15 cellular contexts compared by ENCODE assay signal in the genomic region with DNA sequence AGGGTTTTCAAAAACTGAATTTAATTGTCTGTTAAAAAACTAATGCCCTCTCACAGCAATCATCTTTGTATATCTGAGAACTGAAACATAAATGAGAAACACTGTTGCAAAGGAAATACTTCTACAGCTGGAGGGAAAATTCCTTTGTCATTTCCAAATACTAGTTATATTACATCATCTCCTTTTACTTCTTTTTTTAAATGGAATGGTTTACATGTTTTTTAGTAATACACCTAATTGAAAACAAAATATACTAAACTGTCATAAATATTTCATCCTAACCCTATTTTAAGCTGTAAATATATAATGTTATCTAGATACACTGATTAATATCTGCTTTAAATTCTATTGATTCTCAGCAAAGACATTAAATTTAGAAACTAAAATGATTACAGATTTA. TPM values are rescaled to one million over a fixed set of nuclear protein-coding genes. Genes with fewer than 3 reads are reported as not detected.
DNase-seq lines count a peak whose midpoint lies in the region; TF ChIP-seq lines count a peak whose summit lies in the region.
"Had no signal": no experiment of that assay in that cellular context is flagged by ENCODE, and none has a peak within 500 bp of the region (broad histone marks: within the 10 kb centered on the region; RNA-seq: fewer than 3 reads in every experiment).

No MANE protein-coding gene starts in this region.

- H2AFZ ChIP-seq in hepatocyte, result no peak overlapping the region

- H3K79me2 ChIP-seq in hepatocyte, result peaks cover 91% of the 10 kb centered on the region

- intact Hi-C loops in transverse colon (cut with DNase I; ENCODE audit: low total_unique reads), result no loop called here

- H3K9me3 Mint-ChIP-seq in brain, result peaks cover 0 to 18% (median 6%) of the 10 kb centered on the region in 5 experiments

- H3K36me3 Mint-ChIP-seq in brain, result peaks cover 40% of the 10 kb centered on the region

- TF ChIP-seq EP300 in transverse colon (IDR thresholded peaks at IDR 0.05; ENCODE audit: low read depth), result no peak

- H3K4me3 Mint-ChIP-seq in brain, result peak overlapping the region in 3 of 5 experiments; percentile 50 to 66 (median 64)

- H3K9me3 ChIP-seq in hepatocyte (ENCODE audit: low read depth) (no peaks in the 10 kb centered on the region), transverse colon (no peaks in the 10 kb centered on the region)

- no peaks in the 10 kb centered on the region for H3K27me3 ChIP-seq in hepatocyte
- no peaks in the 10 kb centered on the region for H3K27me3 ChIP-seq in transverse colon

- peak overlapping the region in 2 of 5 experiments; percentile 71 to 75 for H3K27ac Mint-ChIP-seq in brain

- H3K4me1 ChIP-seq in hepatocyte (ENCODE audit: insufficient read depth) (peaks cover 8% of the 10 kb centered on the region), transverse colon (peaks cover 0 to 44% (median 36%) of the 10 kb centered on the region in 4 donors)

- no peak for TF ChIP-seq POLR2A in transverse colon (IDR thresholded peaks at IDR 0.05)

- H3K4me1 Mint-ChIP-seq in brain, result peaks cover 25% of the 10 kb centered on the region

- in situ Hi-C loops in transverse colon (cut with MboI; ENCODE audit: low pct_ligation_motif_present in 1 of 4, low pct_unique_long_range_greater_than_20kb in 1 of 4, low sequenced_read_pairs in 3 of 4), result no loop called here

- H3K4me2 ChIP-seq in hepatocyte, result peak overlapping the region; percentile 52

- H3K4me3 ChIP-seq in hepatocyte, result no peak overlapping the region
- no peak overlapping the region for H3K4me3 ChIP-seq in transverse colon
- H3K4me3 ChIP-seq: HAP-1 had no signal

- TF ChIP-seq CTCF in brain (conservative IDR thresholded peaks at IDR 0.05) (no peak), hepatocyte (IDR thresholded peaks at IDR 0.05; ENCODE audit: poor library complexity) (no peak), transverse colon (IDR thresholded peaks at IDR 0.05) (no peak)

- DNase-seq in LHCN-M2 (ENCODE audit: low read depth) (peak; percentile 18), hepatocyte (ENCODE audit: low spot score) (no peak), transverse colon (no peak), T-helper 2 cell (no peak), NCI-H146 treated with DMSO at 0.1 percent for 48 hours (lab: John Stamatoyannopoulos, UW; ENCODE audit: unreplicated experiment) (no peak), T-helper 9 cell (no peak)
- DNase-seq: activated CD4-positive, CD25-positive, alpha-beta regulatory T cell; activated effector memory CD4-positive, alpha-beta T cell treated with anti-CD3 and anti-CD28 coated beads, Interleukin-2, amount 50 U/mL, for 16 hours; GF-D8; NCI-H1105; NK-92 treated with Interleukin-12 subunit alpha and Interleukin-12 subunit beta, amount 100 ng/mL, for 24 hours; stimulated activated CD4-positive, alpha-beta T cell treated with anti-CD3 and anti-CD28 coated beads, Interleukin-15, amount 100 ng/mL, for 24 hours; stimulated activated naive CD8-positive, alpha-beta T cell treated with anti-CD3 and anti-CD28 coated beads, Interleukin-15, Interleukin-2, amounts not matched to agents 100 U/mL and 50 U/mL, for 24 hours had no signal

- H3K9me2 ChIP-seq in hepatocyte (replicated peaks; ENCODE audit: insufficient read depth), result no peaks in the 10 kb centered on the region

- H3K36me3 ChIP-seq in hepatocyte (replicated peaks; ENCODE audit: insufficient read depth, low read depth) (no peaks in the 10 kb centered on the region), transverse colon (no peaks in the 10 kb centered on the region)
- H3K36me3 ChIP-seq: HAP-1 had no signal

- H3K27me3 Mint-ChIP-seq in brain, result peaks cover 4% of the 10 kb centered on the region

- peaks cover 3% of the 10 kb centered on the region for H4K20me1 ChIP-seq in hepatocyte (ENCODE audit: insufficient read depth, poor library complexity, severe bottlenecking)

- H3K27ac ChIP-seq in hepatocyte (peak overlapping the region; percentile 32), transverse colon (peak overlapping the region; percentile 18 to 63 (median 40))

RNA-seq across cellular contexts. Expression of a gene that starts 19.1 kb away (rescaled TPM):
- total RNA-seq in LHCN-M2 (2014; rRNA removed), result 29.8 and 38.2 TPM in 2 replicates
- 10.2 TPM for polyA plus RNA-seq in LHCN-M2 (2012)
- 12.2 TPM for polyA plus RNA-seq in brain (ENCODE audit: insufficient read depth, low read depth, low replicate concordance)
- 40.9 and 41.9 TPM in 2 replicates for total RNA-seq in hepatocyte
- 24.5 and 28.7 TPM in 2 replicates for polyA plus RNA-seq in hepatocyte
- total RNA-seq in transverse colon, result 100 to 1,000 TPM in 1 of 4 donors, 10 to 100 TPM in 3; 49.0 to 102 (median 54.2) TPM
